In genomic region chr14:24139272-24139934, GRCh38 we compare ENCODE assay signal across 2 cellular contexts.
TF ChIP-seq lines count a peak whose summit lies in the region.

No MANE protein-coding gene starts in this region.

TF ChIP-seq in IMR-90, 13 proteins besides CTCF, POLR2A, EP300 and RAD21:
- TF ChIP-seq CHD1 (IDR thresholded peaks at IDR 0.05; ENCODE audit: low read depth, low read length), result no peak
- no peak for TF ChIP-seq SMC3 (IDR thresholded peaks at IDR 0.05; ENCODE audit: low read depth, low read length)
- no peak for TF ChIP-seq MAZ (IDR thresholded peaks at IDR 0.05; ENCODE audit: borderline replicate concordance, low read depth, low read length)
- TF ChIP-seq RFX5 (IDR thresholded peaks at IDR 0.05; ENCODE audit: low read depth, low read length), result no peak
- TF ChIP-seq ELK1 (IDR thresholded peaks at IDR 0.05; ENCODE audit: borderline replicate concordance, low read depth, low read length), result no peak
- TF ChIP-seq RCOR1 (IDR thresholded peaks at IDR 0.05; ENCODE audit: insufficient replicate concordance, low read length), result no peak
- TF ChIP-seq MAFK (IDR thresholded peaks at IDR 0.05; ENCODE audit: low read depth, low read length), result no peak
- TF ChIP-seq MXI1 (IDR thresholded peaks at IDR 0.05; ENCODE audit: borderline replicate concordance, low read depth, low read length), result no peak
- TF ChIP-seq USF2 (IDR thresholded peaks at IDR 0.05; ENCODE audit: low read depth, low read length), result no peak
- no peak for TF ChIP-seq FOS (IDR thresholded peaks at IDR 0.05; ENCODE audit: low read depth, low read length)
- no peak for TF ChIP-seq BHLHE40 (IDR thresholded peaks at IDR 0.05; ENCODE audit: low read depth, low read length)
- TF ChIP-seq CEBPB (IDR thresholded peaks at IDR 0.05; ENCODE audit: low read depth, low read length), result no peak
- no peak for TF ChIP-seq NFE2L2 (IDR thresholded peaks at IDR 0.05; ENCODE audit: low read depth, low read length)
TF ChIP-seq in IMR-90: peak in this region for 0.

TF ChIP-seq in GM12878, 131 proteins besides CTCF, POLR2A, EP300 and RAD21:
- no peak for TF ChIP-seq SMARCA5 (IDR thresholded peaks at IDR 0.05)
- peak; percentile 19; the same call in 1 of the 2 replicates for TF ChIP-seq POLR2AphosphoS5 (IDR thresholded peaks at IDR 0.05; ENCODE audit: low read length)
